In the genomic region with DNA sequence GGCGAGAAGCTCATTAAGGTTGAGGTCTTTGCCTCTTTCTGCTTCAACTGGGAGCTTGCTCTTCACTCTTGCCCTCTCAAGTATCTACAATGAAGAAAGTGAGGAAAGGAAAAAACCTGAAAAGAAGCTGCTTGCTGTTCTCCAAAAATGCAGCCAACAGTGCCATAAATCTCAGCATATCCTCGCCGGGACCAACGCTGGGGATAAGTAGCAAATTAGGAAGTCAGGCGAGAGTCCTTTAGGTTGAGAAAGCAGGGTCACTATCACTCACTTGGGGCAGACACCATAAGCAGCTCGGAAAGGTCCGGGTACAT, we compare ENCODE assay signal across 8 cellular contexts. TPM values are rescaled to one million over a fixed set of nuclear protein-coding genes. Genes with fewer than 3 reads are reported as not detected.
A peak's percentile ranks its signal among the peaks of the same experiment; 100 is the strongest.
DNase-seq lines count a peak whose midpoint lies in the region; ATAC-seq and TF ChIP-seq lines count a peak whose summit lies in the region.

No MANE protein-coding gene starts in this region.

- H3K27ac Mint-ChIP-seq in natural killer cell treated with Interleukin-12 subunit alpha and Interleukin-12 subunit beta and Interleukin-15 and Interleukin-18, amount 100 ng/mL, for 72 hours, result peak overlapping the region; percentile 86 to 96

- peaks cover 0 to 2% of the 10 kb centered on the region in 2 donors for H3K27me3 Mint-ChIP-seq in natural killer cell treated with Interleukin-12 subunit alpha and Interleukin-12 subunit beta and Interleukin-15 and Interleukin-18, amount 100 ng/mL, for 72 hours

- H3K9me3 Mint-ChIP-seq in natural killer cell treated with Interleukin-12 subunit alpha and Interleukin-12 subunit beta and Interleukin-15 and Interleukin-18, amount 100 ng/mL, for 72 hours, result no peaks in the 10 kb centered on the region

- intact Hi-C loops in left colon (cut with DNase I, micrococcal nuclease), result no loop called here

- H3K36me3 Mint-ChIP-seq in natural killer cell treated with Interleukin-12 subunit alpha and Interleukin-12 subunit beta and Interleukin-15 and Interleukin-18, amount 100 ng/mL, for 72 hours, result peaks cover 12% of the 10 kb centered on the region

- H3K4me1 Mint-ChIP-seq in natural killer cell treated with Interleukin-12 subunit alpha and Interleukin-12 subunit beta and Interleukin-15 and Interleukin-18, amount 100 ng/mL, for 72 hours (ENCODE audit: low read depth in 2 of 2), result peaks cover 26 to 36% of the 10 kb centered on the region in 2 donors

- peak in 1 of 2 donors; percentile 62 for ATAC-seq in natural killer cell treated with Interleukin-12 subunit alpha and Interleukin-12 subunit beta and Interleukin-15 and Interleukin-18, amount 100 ng/mL, for 72 hours
- ATAC-seq in HG03045 (IDR thresholded peaks at IDR 0.05; ENCODE audit: unreplicated experiment), result no peak
- ATAC-seq in left colon, result no peak

- TF ChIP-seq CTCF in choroid plexus epithelial cell (conservative IDR thresholded peaks at IDR 0.05; ENCODE audit: low read depth, low read length), result no peak

- H3K4me3 ChIP-seq in Jurkat, Clone E6-1 (ENCODE audit: low read length), result peak overlapping the region; percentile 85
- H3K4me3 ChIP-seq in choroid plexus epithelial cell (ENCODE audit: low read depth, low read length), result peak overlapping the region; percentile 94

- H3K4me3 Mint-ChIP-seq in natural killer cell treated with Interleukin-12 subunit alpha and Interleukin-12 subunit beta and Interleukin-15 and Interleukin-18, amount 100 ng/mL, for 72 hours, result peak overlapping the region; percentile 99

- DNase-seq in NCI-H146 (lab: John Stamatoyannopoulos, UW) (peak; percentile 6), NCI-H146 treated with DMSO at 0.1 percent for 48 hours (lab: John Stamatoyannopoulos, UW; ENCODE audit: unreplicated experiment) (no peak), choroid plexus epithelial cell (ENCODE audit: low read depth) (no peak), DMS114 treated with DMSO at 0.1 percent for 48 hours (lab: John Stamatoyannopoulos, UW; ENCODE audit: unreplicated experiment) (no peak), left colon (no peak)
- no peak for DNase-seq in Jurkat, Clone E6-1 (ENCODE audit: low read depth, low spot score)
- DNase-seq in natural killer cell treated with Interleukin-12 subunit alpha and Interleukin-12 subunit beta and Interleukin-15 and Interleukin-18, amount 100 ng/mL, for 72 hours (ENCODE audit: low spot score), result no peak

RNA-seq across cellular contexts. Expression of a gene that starts 0.4 kb away (rescaled TPM):
- 31.9 TPM for polyA plus RNA-seq in Jurkat, Clone E6-1 (2012; ENCODE audit: insufficient read depth, insufficient read length)
- total RNA-seq in natural killer cell treated with Interleukin-12 subunit alpha and Interleukin-12 subunit beta and Interleukin-15 and Interleukin-18, amount 100 ng/mL, for 72 hours, result 10 to 100 TPM; 46.2 to 75.7 TPM
- total RNA-seq in left colon, result 10 to 100 TPM; 14.1 to 15.7 TPM

RNA-seq across cellular contexts. Expression of a gene that starts 8.6 kb away (rescaled TPM):
- 78.0 TPM for polyA plus RNA-seq in Jurkat, Clone E6-1 (2012; ENCODE audit: insufficient read depth, insufficient read length)
- total RNA-seq in natural killer cell treated with Interleukin-12 subunit alpha and Interleukin-12 subunit beta and Interleukin-15 and Interleukin-18, amount 100 ng/mL, for 72 hours, result 10 to 100 TPM; 32.7 to 58.5 TPM
- total RNA-seq in left colon, result 10 to 100 TPM; 20.3 to 28.6 TPM
